In the genomic region with DNA sequence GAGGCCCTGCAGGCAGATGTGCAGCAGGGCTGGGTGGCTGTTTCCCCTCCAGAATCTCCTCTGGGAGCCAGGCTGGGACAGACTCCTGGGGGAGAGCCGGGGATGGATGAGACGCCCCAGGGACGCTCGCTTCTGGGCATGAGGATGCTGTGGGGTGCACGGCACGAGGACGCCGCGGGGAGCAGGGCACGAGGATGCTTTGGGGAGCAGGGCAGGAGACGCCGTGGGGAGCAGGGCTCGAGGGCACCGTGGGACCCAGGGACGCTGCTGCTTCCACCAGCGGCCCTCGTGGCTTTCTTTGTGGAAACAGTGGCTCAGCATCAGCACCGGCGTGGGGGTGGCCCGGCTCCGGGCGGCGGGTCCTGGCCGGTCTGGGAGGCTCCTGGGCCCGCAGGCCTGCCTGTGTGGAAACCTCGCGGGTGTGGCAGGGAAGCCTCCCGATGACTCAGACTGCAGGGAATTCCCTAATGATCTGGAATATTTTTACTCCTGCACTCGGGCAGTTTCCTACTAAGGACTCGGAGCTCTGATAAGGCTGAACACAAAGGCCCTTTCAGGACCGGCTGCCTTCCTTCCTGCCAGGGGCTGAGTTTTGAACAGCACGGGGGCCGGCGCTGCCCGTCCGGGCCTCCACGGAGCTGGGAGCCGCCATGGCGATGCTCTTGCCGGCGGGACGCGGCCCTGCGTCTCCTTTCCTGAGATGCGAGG, we compare ENCODE assay signal across 9 cellular contexts.
DNase-seq lines count a peak whose midpoint lies in the region; ATAC-seq and TF ChIP-seq lines count a peak whose summit lies in the region.
"Had no signal": no experiment of that assay in that cellular context is flagged by ENCODE, and none has a peak within 500 bp of the region (broad histone marks: within the 10 kb centered on the region; RNA-seq: fewer than 3 reads in every experiment).

No MANE protein-coding gene starts in this region.

- H3K36me3 Mint-ChIP-seq in stimulated activated effector memory CD8-positive, alpha-beta T cell treated with anti-CD3 and anti-CD28 coated beads, Interleukin-12 subunit alpha, Interleukin-12 subunit beta, amount 100 ng/mL, for 72 hours = peaks cover 56% of the 10 kb centered on the region
- peaks cover 19% of the 10 kb centered on the region for H3K36me3 Mint-ChIP-seq in T-cell

- H3K9me3 ChIP-seq in GM23248 (ENCODE audit: low read depth) = no peaks in the 10 kb centered on the region
- no peaks in the 10 kb centered on the region for H3K9me3 ChIP-seq in A673 (ENCODE audit: low read depth, low read length, poor library complexity, severe bottlenecking)

- no peaks in the 10 kb centered on the region for H4K20me1 ChIP-seq in GM23248 (ENCODE audit: insufficient read depth)

- H3K27me3 Mint-ChIP-seq in T-cell = no peaks in the 10 kb centered on the region

- peak overlapping the region; percentile 29 for H3K27ac Mint-ChIP-seq in stimulated activated effector memory CD8-positive, alpha-beta T cell treated with anti-CD3 and anti-CD28 coated beads, Interleukin-12 subunit alpha, Interleukin-12 subunit beta, amount 100 ng/mL, for 72 hours
- H3K27ac Mint-ChIP-seq in T-cell = no peak overlapping the region

- H3K36me3 ChIP-seq in GM23248 (ENCODE audit: low read depth) = no peaks in the 10 kb centered on the region
- H3K36me3 ChIP-seq in brain microvascular endothelial cell (replicated peaks) = no peaks in the 10 kb centered on the region
- H3K36me3 ChIP-seq in A673 (ENCODE audit: insufficient read depth, low read length, poor library complexity, severe bottlenecking) = no peaks in the 10 kb centered on the region

- POLR2A ChIA-PET in A673 (lab: Charles Lee; ENCODE audit: low non-redundant PET) (no interaction called here), T-cell (lab: Charles Lee) (no interaction called here)

- H3K4me3 Mint-ChIP-seq in stimulated activated effector memory CD8-positive, alpha-beta T cell treated with anti-CD3 and anti-CD28 coated beads, Interleukin-12 subunit alpha, Interleukin-12 subunit beta, amount 100 ng/mL, for 72 hours = no peak overlapping the region
- H3K4me3 Mint-ChIP-seq in T-cell = no peak overlapping the region

- no peak for TF ChIP-seq POLR2A in GM18505 (IDR thresholded peaks at IDR 0.05; ENCODE audit: borderline replicate concordance, extremely low read depth, insufficient read depth, insufficient read length)

- no TSS peak for BruUV-seq in A673 (replicated peaks; lab: Mats Ljungman, UMichigan)

- H3F3A ChIP-seq in GM23248 (ENCODE audit: insufficient read depth) = no peaks in the 10 kb centered on the region

- intact Hi-C loops in A673 (cut with micrococcal nuclease; ENCODE audit: unreplicated experiment) = no loop called here

- H3K27me3 ChIP-seq in GM23248 (replicated peaks; ENCODE audit: insufficient read depth) (no peaks in the 10 kb centered on the region), brain microvascular endothelial cell (replicated peaks) (no peaks in the 10 kb centered on the region), A673 (replicated peaks; ENCODE audit: insufficient read depth, low read depth, low read length, poor library complexity) (no peaks in the 10 kb centered on the region)

- CTCF ChIA-PET in A673 (lab: Charles Lee) = no interaction called here
- CTCF ChIA-PET in T-cell (lab: Charles Lee) = no interaction called here

- no peak overlapping the region for H3K27ac ChIP-seq in GM23248
- H3K27ac ChIP-seq in brain microvascular endothelial cell = no peak overlapping the region
- no peak overlapping the region for H3K27ac ChIP-seq in A673 (ENCODE audit: low read depth, low read length, poor library complexity, severe bottlenecking)

- no peaks in the 10 kb centered on the region for H3K9me3 Mint-ChIP-seq in stimulated activated effector memory CD8-positive, alpha-beta T cell treated with anti-CD3 and anti-CD28 coated beads, Interleukin-12 subunit alpha, Interleukin-12 subunit beta, amount 100 ng/mL, for 72 hours
- H3K9me3 Mint-ChIP-seq in T-cell = no peaks in the 10 kb centered on the region

- peak; percentile 92 for DNase-seq in GM23248
- DNase-seq in brain microvascular endothelial cell = peak; percentile 68
- DNase-seq in iris pigment epithelial cell (ENCODE audit: low read depth) = peak; percentile 69
- no peak for DNase-seq in stimulated activated effector memory CD8-positive, alpha-beta T cell treated with anti-CD3 and anti-CD28 coated beads, Interleukin-12 subunit alpha, Interleukin-12 subunit beta, amount 100 ng/mL, for 72 hours (ENCODE audit: low spot score in 2 of 2)
- DNase-seq in A673 (ENCODE audit: low spot score) = no peak
- no peak for DNase-seq in T-cell
- DNase-seq: stimulated activated CD4-positive, alpha-beta T cell treated with anti-CD3 and anti-CD28 coated beads, Interleukin-4, amount 100 ng/mL, for 4 hours had no signal

- H3K9ac ChIP-seq in GM23248 = peak overlapping the region; percentile 53; the same call in 1 of the 2 replicates

- peak overlapping the region; percentile 39 for H3K4me2 ChIP-seq in GM23248 (ENCODE audit: unreplicated experiment)

- peaks cover 6% of the 10 kb centered on the region; the same call in 1 of the 2 replicates for H3K4me1 ChIP-seq in GM23248 (ENCODE audit: insufficient read depth)
- peaks cover 6% of the 10 kb centered on the region for H3K4me1 ChIP-seq in A673 (ENCODE audit: insufficient read depth, low read length, poor library complexity, severe bottlenecking)

- no peaks in the 10 kb centered on the region for H3K9me2 ChIP-seq in GM23248 (ENCODE audit: insufficient read depth)

- in situ Hi-C loops in GM23248 (cut with MboI) (no loop called here), brain microvascular endothelial cell (cut with HindIII; ENCODE audit: low pct_ligation_motif_present, low sequenced_read_pairs) (no loop called here)

- TF ChIP-seq CTCF in brain microvascular endothelial cell (IDR thresholded peaks at IDR 0.05; ENCODE audit: low read depth, low read length, missing control alignments) = no peak
- TF ChIP-seq CTCF in A673 (conservative IDR thresholded peaks at IDR 0.05; ENCODE audit: low read depth, low read length) = no peak

- H3K79me2 ChIP-seq in GM23248 (ENCODE audit: insufficient read depth) = no peaks in the 10 kb centered on the region

- H2AFZ ChIP-seq in GM23248 = no peak overlapping the region

- peaks cover 6% of the 10 kb centered on the region for H3K4me1 Mint-ChIP-seq in stimulated activated effector memory CD8-positive, alpha-beta T cell treated with anti-CD3 and anti-CD28 coated beads, Interleukin-12 subunit alpha, Interleukin-12 subunit beta, amount 100 ng/mL, for 72 hours
- H3K4me1 Mint-ChIP-seq in T-cell = peaks cover 0 to 13% (median 7%) of the 10 kb centered on the region in 3 donors

- H3K4me3 ChIP-seq in GM23248 = 0 out of 2 replicates have a peak overlapping the region, but pooled peaks have one; percentile 7
- peak overlapping the region; percentile 20 for H3K4me3 ChIP-seq in brain microvascular endothelial cell (ENCODE audit: low read depth, low read length)
- H3K4me3 ChIP-seq in A673 (ENCODE audit: low read depth, low read length, poor library complexity, severe bottlenecking) = no peak overlapping the region

- 35 to 38% methylated on average over 44 to 45 of the region's 45 CpGs for WGBS in GM23248 (ENCODE audit: low coverage in 1 of 2, low lambda C conversion rate in 2 of 2, missing lambda C conversion rate in 2 of 2), 2 experiments

- ATAC-seq in stimulated activated effector memory CD8-positive, alpha-beta T cell treated with anti-CD3 and anti-CD28 coated beads, Interleukin-12 subunit alpha, Interleukin-12 subunit beta, amount 100 ng/mL, for 72 hours = no peak
- ATAC-seq in HG02884 (IDR thresholded peaks at IDR 0.05; ENCODE audit: unreplicated experiment) = no peak
- no peak for ATAC-seq in T-cell (replicated peaks in 1 of 4)
- ATAC-seq in GM18505 (IDR thresholded peaks at IDR 0.05; ENCODE audit: unreplicated experiment) = no peak

Comparison
In these comparisons a context has a peak if more than half of its experiments do, and no peak if none do; other contexts are left out.
1. DNase-seq: peak in GM23248 (single experiment), brain microvascular endothelial cell (single experiment) and iris pigment epithelial cell (single experiment); none in stimulated activated effector memory CD8-positive, alpha-beta T cell treated with anti-CD3 and anti-CD28 coated beads, Interleukin-12 subunit alpha, Interleukin-12 subunit beta, amount 100 ng/mL, for 72 hours (0 of 2), A673 (single experiment) and T-cell (0 of 34).